ENCODE assay signal across 12 cellular contexts in genomic region chr6:43877463-43878126, GRCh38.
"Had no signal": no experiment of that assay in that cellular context is flagged by ENCODE, and none has a peak within 500 bp of the region (broad histone marks: within the 10 kb centered on the region; RNA-seq: fewer than 3 reads in every experiment).

No MANE protein-coding gene starts in this region.

- H3K4me3 ChIP-seq: ascending aorta, tibial artery, uterus had no signal

- ATAC-seq: activated T-helper 17 cell treated with anti-CD3 and anti-CD28 coated beads, Interleukin-2, amount 50 U/mL, for 72 hours; stimulated activated memory B cell treated with anti-CD40 and anti-IgM and Interleukin-4, amounts not matched to agents 10 μg/mL and 1 μg/mL and 100 μg/mL, for 72 hours had no signal

- H3K9ac ChIP-seq: parathyroid adenoma had no signal

- H3K27ac ChIP-seq: ascending aorta, parathyroid adenoma, tibial artery had no signal

- H3K36me3 ChIP-seq: ascending aorta, tibial artery, uterus had no signal

- H3K27ac Mint-ChIP-seq: activated naive CD4-positive, alpha-beta T cell treated with anti-CD3 and anti-CD28 coated beads, Interleukin-2, amount 10 ng/mL, durations not matched to agents 7 days and 5 days; activated T-helper 17 cell treated with anti-CD3 and anti-CD28 coated beads, Interleukin-2, amount 50 U/mL, for 72 hours; mesothelial cell of epicardium; stimulated activated memory B cell treated with anti-CD40 and anti-IgM and Interleukin-4, amounts not matched to agents 10 μg/mL and 1 μg/mL and 100 μg/mL, for 72 hours; T-helper 2 cell treated with Interferon-gamma antibody and Interleukin-4, amounts not matched to agents 5 μg/mL and 100 μg/mL, for 36 hours had no signal

- H3K9me3 Mint-ChIP-seq: activated naive CD4-positive, alpha-beta T cell treated with anti-CD3 and anti-CD28 coated beads, Interleukin-2, amount 10 ng/mL, durations not matched to agents 7 days and 5 days; activated T-helper 17 cell treated with anti-CD3 and anti-CD28 coated beads, Interleukin-2, amount 50 U/mL, for 72 hours; mesothelial cell of epicardium; T-helper 2 cell treated with Interferon-gamma antibody and Interleukin-4, amounts not matched to agents 5 μg/mL and 100 μg/mL, for 36 hours had no signal

- H3K9me3 ChIP-seq: ascending aorta, tibial artery, uterus had no signal

- H3K27me3 ChIP-seq: ascending aorta, tibial artery, uterus had no signal

- H2AFZ ChIP-seq: parathyroid adenoma had no signal

- H3K36me3 Mint-ChIP-seq: activated naive CD4-positive, alpha-beta T cell treated with anti-CD3 and anti-CD28 coated beads, Interleukin-2, amount 10 ng/mL, durations not matched to agents 7 days and 5 days; mesothelial cell of epicardium; stimulated activated memory B cell treated with anti-CD40 and anti-IgM and Interleukin-4, amounts not matched to agents 10 μg/mL and 1 μg/mL and 100 μg/mL, for 72 hours had no signal

- H3K27me3 Mint-ChIP-seq: activated T-helper 17 cell treated with anti-CD3 and anti-CD28 coated beads, Interleukin-2, amount 50 U/mL, for 72 hours had no signal

- H3K4me3 Mint-ChIP-seq: activated naive CD4-positive, alpha-beta T cell treated with anti-CD3 and anti-CD28 coated beads, Interleukin-2, amount 10 ng/mL, durations not matched to agents 7 days and 5 days; activated T-helper 17 cell treated with anti-CD3 and anti-CD28 coated beads, Interleukin-2, amount 50 U/mL, for 72 hours; mesothelial cell of epicardium; stimulated activated memory B cell treated with anti-CD40 and anti-IgM and Interleukin-4, amounts not matched to agents 10 μg/mL and 1 μg/mL and 100 μg/mL, for 72 hours; T-helper 2 cell treated with Interferon-gamma antibody and Interleukin-4, amounts not matched to agents 5 μg/mL and 100 μg/mL, for 36 hours had no signal

- DNase-seq: activated CD4-positive, alpha-beta T cell treated with anti-CD3 and anti-CD28 coated beads, Interleukin-2, amount 50 U/mL, for 1 hour; activated naive CD4-positive, alpha-beta T cell treated with anti-CD3 and anti-CD28 coated beads, Interleukin-2, amount 10 ng/mL, durations not matched to agents 7 days and 5 days; kidney glomerular epithelial cell; stimulated activated CD4-positive, alpha-beta T cell treated with anti-CD3 and anti-CD28 coated beads, Interleukin-2, amount 100 ng/mL, for 48 hours; tibial artery; uterus had no signal

- H3K4me1 Mint-ChIP-seq: activated naive CD4-positive, alpha-beta T cell treated with anti-CD3 and anti-CD28 coated beads, Interleukin-2, amount 10 ng/mL, durations not matched to agents 7 days and 5 days; activated T-helper 17 cell treated with anti-CD3 and anti-CD28 coated beads, Interleukin-2, amount 50 U/mL, for 72 hours; stimulated activated memory B cell treated with anti-CD40 and anti-IgM and Interleukin-4, amounts not matched to agents 10 μg/mL and 1 μg/mL and 100 μg/mL, for 72 hours had no signal

- H3K4me1 ChIP-seq: ascending aorta, parathyroid adenoma, tibial artery had no signal

- H3K79me2 ChIP-seq: parathyroid adenoma had no signal
